1 cellular context compared by ENCODE assay signal in genomic region chr2:137964859-137965459, GRCh38.
TF ChIP-seq lines count a peak whose summit lies in the region.

No MANE protein-coding gene starts in this region.

TF ChIP-seq in HepG2, 621 proteins besides CTCF, POLR2A, EP300 and RAD21 (continued from another document and continues in another):
- TF ChIP-seq ZGPAT (CRISPR knock-in tag; IDR thresholded peaks at IDR 0.05) (no peak), ZMAT5 (CRISPR knock-in tag; IDR thresholded peaks at IDR 0.05; ENCODE audit: borderline replicate concordance, low read depth) (no peak), ZBTB46 (CRISPR knock-in tag; IDR thresholded peaks at IDR 0.05; ENCODE audit: borderline replicate concordance) (no peak), ZNF512B (CRISPR knock-in tag; IDR thresholded peaks at IDR 0.05; ENCODE audit: borderline replicate concordance) (no peak), RBAK (CRISPR knock-in tag; IDR thresholded peaks at IDR 0.05) (no peak), TFE3 (CRISPR knock-in tag; IDR thresholded peaks at IDR 0.05) (0 out of 2 replicates have a peak, but pooled peaks have one; percentile 11), AHDC1 (CRISPR knock-in tag; IDR thresholded peaks at IDR 0.05; ENCODE audit: borderline replicate concordance) (no peak), ZBTB39 (CRISPR knock-in tag; IDR thresholded peaks at IDR 0.05) (no peak), ZNF446 (CRISPR knock-in tag; IDR thresholded peaks at IDR 0.05) (no peak), ZFP91 (CRISPR knock-in tag; IDR thresholded peaks at IDR 0.05; ENCODE audit: borderline replicate concordance) (no peak), TEAD2 (CRISPR knock-in tag; IDR thresholded peaks at IDR 0.05) (no peak), MAFK (conservative IDR thresholded peaks at IDR 0.05 in 1 of 2, IDR thresholded peaks at IDR 0.05 in 1 of 2; ENCODE audit: low read length in 2 of 2) (no peak), ZXDC (CRISPR knock-in tag; IDR thresholded peaks at IDR 0.05) (no peak), NFYC (CRISPR knock-in tag; IDR thresholded peaks at IDR 0.05) (0 out of 2 replicates have a peak, but pooled peaks have one; percentile 3), E2F2 (CRISPR knock-in tag; IDR thresholded peaks at IDR 0.05; ENCODE audit: borderline replicate concordance) (no peak), RBM22 (optimal IDR thresholded peaks at IDR 0.05; ENCODE audit: low read length) (peak; percentile 5), ZNF790 (CRISPR knock-in tag; IDR thresholded peaks at IDR 0.05; ENCODE audit: borderline replicate concordance) (0 out of 2 replicates have a peak, but pooled peaks have one; percentile 67), ZNF552 (CRISPR knock-in tag; IDR thresholded peaks at IDR 0.05; ENCODE audit: borderline replicate concordance) (no peak)
